ENCODE assay signal across 8 cellular contexts in the genomic region with DNA sequence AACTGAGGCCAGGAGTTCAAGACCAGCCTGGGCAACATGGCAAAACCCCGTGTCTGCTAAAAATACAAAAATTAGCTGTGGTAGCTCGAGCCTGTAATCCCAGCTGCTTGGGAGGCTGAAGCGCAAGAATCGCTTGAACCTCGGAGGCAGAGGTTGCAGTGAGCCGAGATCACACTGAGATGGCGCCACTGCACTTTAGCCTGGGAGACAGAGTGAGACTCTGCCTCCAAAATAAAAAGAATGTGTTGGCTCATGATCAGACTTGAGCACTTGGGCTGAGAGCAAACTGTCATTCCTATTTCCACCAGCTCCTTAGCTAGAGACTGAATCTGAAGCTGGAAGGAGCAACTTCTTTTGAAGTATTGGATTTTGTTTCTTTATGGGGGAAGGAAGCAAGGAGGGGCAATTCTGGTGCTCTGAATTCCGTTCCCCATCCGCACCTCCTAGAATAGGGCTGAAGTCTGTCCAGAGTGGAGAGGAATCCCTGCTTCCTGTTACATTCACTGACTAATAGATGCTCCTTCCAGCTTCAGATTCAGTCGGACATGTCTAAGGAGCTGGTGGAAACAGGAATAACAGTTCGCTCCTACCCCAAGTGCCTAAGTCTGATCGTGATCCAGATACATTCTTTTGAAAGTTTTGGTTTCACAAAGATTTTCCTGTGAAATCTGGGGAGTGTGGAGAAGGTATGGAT. TPM values are rescaled to one million over a fixed set of nuclear protein-coding genes. Genes with fewer than 3 reads are reported as not detected.
DNase-seq lines count a peak whose midpoint lies in the region; ATAC-seq and TF ChIP-seq lines count a peak whose summit lies in the region.

No MANE protein-coding gene starts in this region.

- no peak overlapping the region for H2AFZ ChIP-seq in OCI-LY7 (ENCODE audit: low read length)

- peaks cover 16% of the 10 kb centered on the region for H3K79me2 ChIP-seq in OCI-LY7 (ENCODE audit: insufficient read depth, low read depth, low read length)

- intact Hi-C loops in Right ventricle myocardium superior (cut with DNase I) = no loop called here
- intact Hi-C loops in Right ventricle myocardium inferior (cut with DNase I) = no loop called here
- intact Hi-C loops in OCI-LY7 (cut with micrococcal nuclease; ENCODE audit: unreplicated experiment) = no loop called here

- TF ChIP-seq CTCF in OCI-LY7 (conservative IDR thresholded peaks at IDR 0.05; ENCODE audit: low read length) (peak; percentile 69), cardiac fibroblast (IDR thresholded peaks at IDR 0.05; ENCODE audit: low read depth, low read length) (peak; percentile 62)

- H3K4me2 ChIP-seq in OCI-LY7 (ENCODE audit: low read length) = no peak overlapping the region

- H3K9me3 ChIP-seq in OCI-LY7 (ENCODE audit: low read length) = no peaks in the 10 kb centered on the region

- peaks cover 14% of the 10 kb centered on the region for H3K4me1 ChIP-seq in OCI-LY7 (ENCODE audit: insufficient read depth, low read length, poor library complexity, severe bottlenecking)

- DNase-seq in Right ventricle myocardium superior (peak; percentile 60), Right ventricle myocardium inferior (ENCODE audit: missing footprints) (no peak), OCI-LY7 (ENCODE audit: low spot score) (peak; percentile 25), cardiac fibroblast (ENCODE audit: low read depth in 2 of 2) (peak; percentile 77 to 84), mesenteric fat pad (ENCODE audit: low spot score) (peak; percentile 83), left lobe of liver (ENCODE audit: low spot score) (no peak), cerebellar nuclear complex (lab: John Stamatoyannopoulos, UW) (no peak)

- H4K20me1 ChIP-seq in OCI-LY7 (ENCODE audit: insufficient read depth, low read length) = no peaks in the 10 kb centered on the region

- peaks cover 38% of the 10 kb centered on the region for H3K36me3 ChIP-seq in OCI-LY7 (ENCODE audit: insufficient read depth, low read length)

- no peak overlapping the region for H3K27ac ChIP-seq in OCI-LY7 (ENCODE audit: low read depth, low read length, poor library complexity, severe bottlenecking)

- POLR2A ChIA-PET in OCI-LY7 (lab: Charles Lee) = interaction anchor here (0.9 to 1.9 kb wide), 2 partner anchors 9 to 16 kb away, joined by 4 to 7 read pairs; a partner anchor contains a TSS

- H3K9me2 ChIP-seq in OCI-LY7 (ENCODE audit: insufficient read depth, low read length) = no peaks in the 10 kb centered on the region

- ATAC-seq in Right ventricle myocardium superior (ENCODE audit: poor library complexity) (no peak), Right ventricle myocardium inferior (no peak), esophagus mucosa (no peak), left lobe of liver (no peak)

- H3K4me3 ChIP-seq in OCI-LY7 (ENCODE audit: low read depth, low read length, poor library complexity, severe bottlenecking) (no peak overlapping the region), cardiac fibroblast (replicated peaks in 1 of 2; ENCODE audit: low read depth in 2 of 2, low read length in 2 of 2) (no peak overlapping the region)

- no TSS peak for BruUV-seq in OCI-LY7 (replicated peaks; lab: Mats Ljungman, UMichigan)

- CTCF ChIA-PET in OCI-LY7 (lab: Charles Lee; ENCODE audit: unreplicated experiment) = interaction anchor here (0.5 to 1.2 kb wide), 2 partner anchors 16 kb away, joined by 3 to 11 read pairs; a partner anchor contains a TSS

RNA-seq across cellular contexts. Expression of a gene that starts 3.8 kb away (rescaled TPM):
- 41.7 TPM for total RNA-seq in Right ventricle myocardium superior
- 40.3 TPM for total RNA-seq in Right ventricle myocardium inferior
- 45.7 and 56.1 TPM in 2 replicates for total RNA-seq in OCI-LY7 (2014; rRNA removed; shearing (Covaris generic))
- total RNA-seq in OCI-LY7 (2022) = 50.0 and 52.7 TPM in 2 replicates
- total RNA-seq in mesenteric fat pad = 18.6 TPM
- 16.8 TPM for total RNA-seq in esophagus mucosa
- total RNA-seq in left lobe of liver = 19.6 TPM

RNA-seq across cellular contexts. Expression of a gene that starts 16.1 kb away (rescaled TPM):
- total RNA-seq in Right ventricle myocardium superior (19.8 TPM), Right ventricle myocardium inferior (22.2 TPM), OCI-LY7 (2022) (21.8 and 24.5 TPM in 2 replicates), mesenteric fat pad (15.9 TPM), esophagus mucosa (17.1 TPM), left lobe of liver (15.3 TPM)
- total RNA-seq in OCI-LY7 (2014; rRNA removed; shearing (Covaris generic)) = 14.5 and 16.9 TPM in 2 replicates

RNA-seq across cellular contexts. Expression of a gene that starts 17.0 kb away (rescaled TPM):
- total RNA-seq in Right ventricle myocardium superior (20.4 TPM), Right ventricle myocardium inferior (20.8 TPM), OCI-LY7 (2022) (66.2 and 67.4 TPM in 2 replicates), mesenteric fat pad (18.4 TPM), esophagus mucosa (16.6 TPM), left lobe of liver (20.2 TPM)
- 49.7 and 65.0 TPM in 2 replicates for total RNA-seq in OCI-LY7 (2014; rRNA removed; shearing (Covaris generic))

Comparison
In these comparisons a context has a peak if more than half of its experiments do, and no peak if none do; other contexts are left out.
1. DNase-seq: peak in Right ventricle myocardium superior (single experiment), OCI-LY7 (single experiment), cardiac fibroblast (2 of 2) and mesenteric fat pad (single experiment); none in Right ventricle myocardium inferior (single experiment), left lobe of liver (single experiment) and cerebellar nuclear complex (0 of 2).